ENCODE assay signal across 20 cellular contexts in genomic region chr7:157193274-157193673, GRCh38.
"Had no signal": no experiment of that assay in that cellular context is flagged by ENCODE, and none has a peak within 500 bp of the region (broad histone marks: within the 10 kb centered on the region; RNA-seq: fewer than 3 reads in every experiment).

No MANE protein-coding gene starts in this region.

- H3K27ac ChIP-seq: coronary artery, gastrocnemius medialis, heart left ventricle, lower lobe of right lung, upper lobe of right lung had no signal

- H3K4me1 Mint-ChIP-seq: activated naive CD4-positive, alpha-beta T cell treated with anti-CD3 and anti-CD28 coated beads, Interleukin-2, amount 10 ng/mL, durations not matched to agents 7 days and 5 days; stimulated activated memory B cell treated with anti-CD40 and anti-IgM and Interleukin-4, amounts not matched to agents 10 μg/mL and 1 μg/mL and 100 μg/mL, for 72 hours had no signal

- H3K9me3 ChIP-seq: gastrocnemius medialis, lower lobe of right lung, upper lobe of right lung had no signal

- H3K4me1 ChIP-seq: gastrocnemius medialis, heart left ventricle, lower lobe of right lung, upper lobe of right lung had no signal

- H3K4me3 Mint-ChIP-seq: activated naive CD4-positive, alpha-beta T cell treated with anti-CD3 and anti-CD28 coated beads, Interleukin-2, amount 10 ng/mL, durations not matched to agents 7 days and 5 days; activated naive CD8-positive, alpha-beta T cell treated with anti-CD3 and anti-CD28 coated beads, Interleukin-2, amount 50 U/mL, for 24 hours; central memory CD8-positive, alpha-beta T cell; stimulated activated memory B cell treated with anti-CD40 and anti-IgM and Interleukin-4, amounts not matched to agents 10 μg/mL and 1 μg/mL and 100 μg/mL, for 72 hours had no signal

- H3K27me3 Mint-ChIP-seq: activated naive CD4-positive, alpha-beta T cell treated with anti-CD3 and anti-CD28 coated beads, Interleukin-2, amount 10 ng/mL, durations not matched to agents 7 days and 5 days; activated naive CD8-positive, alpha-beta T cell treated with anti-CD3 and anti-CD28 coated beads, Interleukin-2, amount 50 U/mL, for 24 hours; central memory CD8-positive, alpha-beta T cell; stimulated activated memory B cell treated with anti-CD40 and anti-IgM and Interleukin-4, amounts not matched to agents 10 μg/mL and 1 μg/mL and 100 μg/mL, for 72 hours had no signal

- H3K9me3 Mint-ChIP-seq: activated naive CD4-positive, alpha-beta T cell treated with anti-CD3 and anti-CD28 coated beads, Interleukin-2, amount 10 ng/mL, durations not matched to agents 7 days and 5 days; activated naive CD8-positive, alpha-beta T cell treated with anti-CD3 and anti-CD28 coated beads, Interleukin-2, amount 50 U/mL, for 24 hours; central memory CD8-positive, alpha-beta T cell; stimulated activated memory B cell treated with anti-CD40 and anti-IgM and Interleukin-4, amounts not matched to agents 10 μg/mL and 1 μg/mL and 100 μg/mL, for 72 hours had no signal

- H3K4me3 ChIP-seq: coronary artery, gastrocnemius medialis, heart left ventricle, lower lobe of right lung, smooth muscle cell, upper lobe of right lung had no signal

- H3K4me2 ChIP-seq: smooth muscle cell had no signal

- H3K27me3 ChIP-seq: gastrocnemius medialis, heart left ventricle, upper lobe of right lung had no signal

- ATAC-seq: activated naive CD8-positive, alpha-beta T cell treated with anti-CD3 and anti-CD28 coated beads, Interleukin-2, amount 50 U/mL, for 24 hours; gastrocnemius medialis; heart left ventricle; lower lobe of right lung; right cardiac atrium; stimulated activated memory B cell treated with anti-CD40 and anti-IgM and Interleukin-4, amounts not matched to agents 10 μg/mL and 1 μg/mL and 100 μg/mL, for 72 hours; upper lobe of right lung had no signal

- DNase-seq: activated CD4-positive, alpha-beta T cell treated with anti-CD3 and anti-CD28 coated beads, Interleukin-2, amount 50 U/mL, for 1 hour; activated CD4-positive, CD25-positive, alpha-beta regulatory T cell treated with anti-CD3 and anti-CD28 coated beads, Interleukin-2, amount 50 U/mL, for 72 hours; activated CD8-positive, alpha-beta memory T cell treated with anti-CD3 and anti-CD28 coated beads, Interleukin-2, amount 50 U/mL, for 4 hours; activated effector memory CD4-positive, alpha-beta T cell treated with Interleukin-2 at 50 U/mL for 16 hours; activated naive CD4-positive, alpha-beta T cell treated with anti-CD3 and anti-CD28 coated beads, Interleukin-2, amount 10 ng/mL, durations not matched to agents 7 days and 5 days; activated naive CD8-positive, alpha-beta T cell treated with anti-CD3 and anti-CD28 coated beads, Interleukin-2, amount 50 U/mL, for 24 hours; activated T-cell treated with anti-CD3 and anti-CD28 coated beads, Interleukin-2, amount 50 U/mL, for 48 hours; anterior cingulate cortex; gastrocnemius medialis; heart left ventricle; lower lobe of right lung; occipital lobe; right cardiac atrium; stimulated activated CD4-positive, alpha-beta T cell treated with anti-CD3 and anti-CD28 coated beads, Interleukin-4, amount 100 ng/mL, for 1 hour; T1000; upper lobe of right lung had no signal
